In the genomic region with DNA sequence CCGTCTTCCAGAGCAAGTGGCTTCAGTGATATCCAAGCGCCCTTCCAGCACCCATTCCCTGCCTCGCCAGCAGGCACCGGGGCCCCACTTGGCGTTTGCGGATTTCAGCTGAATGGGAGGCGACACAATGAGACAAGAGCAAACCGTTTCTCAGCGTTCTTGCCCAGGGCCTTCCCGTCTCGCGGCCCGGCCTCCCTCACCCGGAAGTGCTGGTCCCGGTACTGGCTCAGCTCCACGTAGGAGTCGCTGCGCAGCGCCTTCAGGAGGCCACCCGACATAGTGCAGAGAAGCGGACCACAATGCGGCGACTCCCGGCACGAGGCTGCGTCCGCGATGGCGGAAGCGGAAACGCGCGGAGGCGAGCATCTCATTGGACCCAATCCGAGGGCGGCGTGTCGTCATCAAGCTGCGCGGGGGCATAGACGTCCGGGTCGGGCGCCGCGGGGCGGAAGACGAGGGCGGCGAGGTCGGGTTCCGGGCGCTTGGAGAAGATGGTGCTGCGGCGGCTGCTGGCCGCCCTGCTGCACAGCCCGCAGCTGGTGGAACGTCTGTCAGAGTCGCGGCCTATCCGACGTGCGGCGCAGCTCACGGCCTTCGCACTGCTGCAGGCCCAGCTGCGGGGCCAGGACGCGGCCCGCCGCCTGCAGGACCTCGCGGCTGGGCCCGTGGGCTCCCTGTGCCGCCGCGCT, we compare ENCODE assay signal across 1 cellular context.
A peak's percentile ranks its signal among the peaks of the same experiment; 100 is the strongest.
TF ChIP-seq lines count a peak whose summit lies in the region.

A gene (minus strand): TSS at position 303 of the 689 bp plus-strand sequence. CDS start 25 bp downstream, at position 278.

TF ChIP-seq in K562, 482 proteins besides CTCF, POLR2A, EP300 and RAD21 (continued from another document):
- TF ChIP-seq, protein P1, sequence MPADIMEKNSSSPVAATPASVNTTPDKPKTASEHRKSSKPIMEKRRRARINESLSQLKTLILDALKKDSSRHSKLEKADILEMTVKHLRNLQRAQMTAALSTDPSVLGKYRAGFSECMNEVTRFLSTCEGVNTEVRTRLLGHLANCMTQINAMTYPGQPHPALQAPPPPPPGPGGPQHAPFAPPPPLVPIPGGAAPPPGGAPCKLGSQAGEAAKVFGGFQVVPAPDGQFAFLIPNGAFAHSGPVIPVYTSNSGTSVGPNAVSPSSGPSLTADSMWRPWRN (IDR thresholded peaks at IDR 0.05; ENCODE audit: low read depth) = no peak
- TF ChIP-seq HLTF (IDR thresholded peaks at IDR 0.05) (no peak), CCAR2 (IDR thresholded peaks at IDR 0.05; ENCODE audit: low read depth, low read length) (no peak), POLR2AphosphoS5 (IDR thresholded peaks at IDR 0.05; ENCODE audit: control insufficient read depth, insufficient read depth, low read depth, low read length) (peak; percentile 84), YY1 (IDR thresholded peaks at IDR 0.05; ENCODE audit: borderline replicate concordance in 1 of 3, control insufficient read depth in 1 of 3, extremely low read depth in 1 of 3, insufficient read depth in 3 of 3, insufficient read length in 1 of 3, insufficient replicate concordance in 2 of 3, low read depth in 1 of 3, low read length in 2 of 3) (peak; percentile 44 to 89 (median 80)), CREM (IDR thresholded peaks at IDR 0.05; ENCODE audit: low read depth) (peak; percentile 99), KAT2B (IDR thresholded peaks at IDR 0.05; ENCODE audit: low read depth, low read length) (no peak), KLF10 (CRISPR knock-in tag; IDR thresholded peaks at IDR 0.05) (0 out of 2 replicates have a peak, but pooled peaks have one; percentile 62), ARHGAP35 (IDR thresholded peaks at IDR 0.05; ENCODE audit: partially characterized antibody) (no peak), GTF2E2 (tag; IDR thresholded peaks at IDR 0.05) (no peak)
- TF ChIP-seq, protein P2, sequence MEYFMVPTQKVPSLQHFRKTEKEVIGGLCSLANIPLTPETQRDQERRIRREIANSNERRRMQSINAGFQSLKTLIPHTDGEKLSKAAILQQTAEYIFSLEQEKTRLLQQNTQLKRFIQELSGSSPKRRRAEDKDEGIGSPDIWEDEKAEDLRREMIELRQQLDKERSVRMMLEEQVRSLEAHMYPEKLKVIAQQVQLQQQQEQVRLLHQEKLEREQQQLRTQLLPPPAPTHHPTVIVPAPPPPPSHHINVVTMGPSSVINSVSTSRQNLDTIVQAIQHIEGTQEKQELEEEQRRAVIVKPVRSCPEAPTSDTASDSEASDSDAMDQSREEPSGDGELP (CRISPR knock-in tag; IDR thresholded peaks at IDR 0.05; ENCODE audit: borderline replicate concordance) = peak; percentile 90
- TF ChIP-seq, protein P3, sequence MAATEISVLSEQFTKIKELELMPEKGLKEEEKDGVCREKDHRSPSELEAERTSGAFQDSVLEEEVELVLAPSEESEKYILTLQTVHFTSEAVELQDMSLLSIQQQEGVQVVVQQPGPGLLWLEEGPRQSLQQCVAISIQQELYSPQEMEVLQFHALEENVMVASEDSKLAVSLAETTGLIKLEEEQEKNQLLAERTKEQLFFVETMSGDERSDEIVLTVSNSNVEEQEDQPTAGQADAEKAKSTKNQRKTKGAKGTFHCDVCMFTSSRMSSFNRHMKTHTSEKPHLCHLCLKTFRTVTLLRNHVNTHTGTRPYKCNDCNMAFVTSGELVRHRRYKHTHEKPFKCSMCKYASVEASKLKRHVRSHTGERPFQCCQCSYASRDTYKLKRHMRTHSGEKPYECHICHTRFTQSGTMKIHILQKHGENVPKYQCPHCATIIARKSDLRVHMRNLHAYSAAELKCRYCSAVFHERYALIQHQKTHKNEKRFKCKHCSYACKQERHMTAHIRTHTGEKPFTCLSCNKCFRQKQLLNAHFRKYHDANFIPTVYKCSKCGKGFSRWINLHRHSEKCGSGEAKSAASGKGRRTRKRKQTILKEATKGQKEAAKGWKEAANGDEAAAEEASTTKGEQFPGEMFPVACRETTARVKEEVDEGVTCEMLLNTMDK (IDR thresholded peaks at IDR 0.05; ENCODE audit: borderline replicate concordance, insufficient read depth, low read depth, low read length, poor library complexity, severe bottlenecking) = no peak
